Comparison of ENCODE assay signal across 8 cellular contexts in genomic region chr2:222912117-222912516, GRCh38. TPM values are rescaled to one million over a fixed set of nuclear protein-coding genes. Genes with fewer than 3 reads are reported as not detected.
DNase-seq lines count a peak whose midpoint lies in the region; ATAC-seq and TF ChIP-seq lines count a peak whose summit lies in the region.

No MANE protein-coding gene starts in this region.

- CTCF ChIA-PET in activated CD4-positive, alpha-beta T cell treated with anti-CD3 and anti-CD28 coated beads for 36 hours (lab: Charles Lee), result interaction anchor here (0.5 to 2.5 kb wide), 8 partner anchors 9 to 229 kb away, joined by 3 to 16 read pairs (median 4); no protein-coding TSS in a partner anchor

- no peak for TF ChIP-seq EP300 in gastroesophageal sphincter (IDR thresholded peaks at IDR 0.05)

- ATAC-seq in activated CD4-positive, alpha-beta T cell treated with anti-CD3 and anti-CD28 coated beads for 36 hours, result peak; percentile 90
- ATAC-seq in HG02981 (IDR thresholded peaks at IDR 0.05; ENCODE audit: unreplicated experiment) (peak; percentile 98), left lung (peak; percentile 48), gastroesophageal sphincter (no peak)

- no peak for TF ChIP-seq CTCF in left lung (IDR thresholded peaks at IDR 0.05)
- TF ChIP-seq CTCF in gastroesophageal sphincter (IDR thresholded peaks at IDR 0.05), result no peak

- intact Hi-C loops in activated CD4-positive, alpha-beta T cell treated with anti-CD3 and anti-CD28 coated beads for 36 hours (cut with DNase I, micrococcal nuclease), result no loop called here
- intact Hi-C loops in left lung (cut with DNase I), result no loop called here

- no peak overlapping the region for H3K4me3 Mint-ChIP-seq in activated CD4-positive, alpha-beta T cell treated with anti-CD3 and anti-CD28 coated beads for 36 hours

- POLR2A ChIA-PET in activated CD4-positive, alpha-beta T cell treated with anti-CD3 and anti-CD28 coated beads for 36 hours (lab: Charles Lee), result no interaction called here

- WGBS in gastroesophageal sphincter (ENCODE audit: low coverage in 1 of 2), 2 donors, result 50 to 59% methylated on average over 1 to 2 of the region's 2 CpGs

- H3K9me3 ChIP-seq in left lung, result no peaks in the 10 kb centered on the region
- no peaks in the 10 kb centered on the region for H3K9me3 ChIP-seq in gastroesophageal sphincter

- peaks cover 16% of the 10 kb centered on the region for H3K36me3 Mint-ChIP-seq in activated CD4-positive, alpha-beta T cell treated with anti-CD3 and anti-CD28 coated beads for 36 hours (ENCODE audit: low read depth)

- H3K4me1 ChIP-seq in left lung, result peaks cover 7 to 34% of the 10 kb centered on the region in 2 donors
- H3K4me1 ChIP-seq in gastroesophageal sphincter, result peaks cover 0 to 53% (median 4%) of the 10 kb centered on the region in 3 donors

- H3K36me3 ChIP-seq in left lung (peaks cover 0 to 29% of the 10 kb centered on the region in 2 donors), gastroesophageal sphincter (peaks cover 0 to 35% of the 10 kb centered on the region in 2 donors)

- H3K27me3 Mint-ChIP-seq in activated CD4-positive, alpha-beta T cell treated with anti-CD3 and anti-CD28 coated beads for 36 hours, result no peaks in the 10 kb centered on the region

- H3K27ac ChIP-seq in left lung (peak overlapping the region in 1 of 2 donors; percentile 70), gastroesophageal sphincter (no peak overlapping the region)

- H3K4me3 ChIP-seq in left lung, result no peak overlapping the region
- no peak overlapping the region for H3K4me3 ChIP-seq in gastroesophageal sphincter

- peak; percentile 13 for DNase-seq in activated CD4-positive, alpha-beta T cell treated with anti-CD3 and anti-CD28 coated beads for 36 hours
- no peak for DNase-seq in activated CD4-positive, alpha-beta T cell treated with anti-CD3 and anti-CD28 coated beads for 4 hours
- peak; percentile 94 for DNase-seq in OCI-M1 (lab: John Stamatoyannopoulos, UW)
- DNase-seq in left lung, result no peak
- DNase-seq in COLO668 (lab: John Stamatoyannopoulos, UW; ENCODE audit: unreplicated experiment), result no peak
- no peak for DNase-seq in effector CD8-positive, alpha-beta T cell (lab: John Stamatoyannopoulos, UW)

- H3K4me1 Mint-ChIP-seq in activated CD4-positive, alpha-beta T cell treated with anti-CD3 and anti-CD28 coated beads for 36 hours, result peaks cover 27% of the 10 kb centered on the region

- no peaks in the 10 kb centered on the region for H3K9me3 Mint-ChIP-seq in activated CD4-positive, alpha-beta T cell treated with anti-CD3 and anti-CD28 coated beads for 36 hours (ENCODE audit: low read depth)

- H3K27me3 ChIP-seq in left lung (no peaks in the 10 kb centered on the region), gastroesophageal sphincter (no peaks in the 10 kb centered on the region)

- H3K27ac Mint-ChIP-seq in activated CD4-positive, alpha-beta T cell treated with anti-CD3 and anti-CD28 coated beads for 36 hours, result no peak overlapping the region

- TF ChIP-seq POLR2A in gastroesophageal sphincter (IDR thresholded peaks at IDR 0.05), result no peak

RNA-seq across cellular contexts. Expression of gene ACSL3, which starts 51.3 kb away (rescaled TPM):
- total RNA-seq in activated CD4-positive, alpha-beta T cell treated with anti-CD3 and anti-CD28 coated beads for 36 hours, result 10 to 100 TPM; 46.2 to 48.8 TPM
- total RNA-seq in left lung, result 100 to 1,000 TPM in 1 of 2 donors, 10 to 100 TPM in 1; 92.5 to 102 TPM
- total RNA-seq in gastroesophageal sphincter, result 10 to 100 TPM; 46.5 to 71.6 (median 52.1) TPM

Comparison
In these comparisons a context has a peak if more than half of its experiments do, and no peak if none do; other contexts are left out.
1. DNase-seq: peak in activated CD4-positive, alpha-beta T cell treated with anti-CD3 and anti-CD28 coated beads for 36 hours (single experiment) and OCI-M1 (single experiment); none in activated CD4-positive, alpha-beta T cell treated with anti-CD3 and anti-CD28 coated beads for 4 hours (0 of 2), left lung (0 of 2), COLO668 (single experiment) and effector CD8-positive, alpha-beta T cell (single experiment).